1 cellular context compared by ENCODE assay signal in genomic region chrX:150848914-150849365, GRCh38.
TF ChIP-seq lines count a peak whose summit lies in the region.

No MANE protein-coding gene starts in this region.

TF ChIP-seq in A549, 52 proteins besides CTCF, POLR2A, EP300 and RAD21 (continued from another document):
- TF ChIP-seq HMGXB4 (CRISPR knock-in tag; IDR thresholded peaks at IDR 0.05; ENCODE audit: borderline replicate concordance) (no peak), BCL3 (IDR thresholded peaks at IDR 0.05) (peak; percentile 90; the same call in 2 of the 3 replicates), JUNB (IDR thresholded peaks at IDR 0.05) (peak; percentile 83), NPAS2 (CRISPR knock-in tag; IDR thresholded peaks at IDR 0.05; ENCODE audit: borderline replicate concordance) (no peak), GATA3 (IDR thresholded peaks at IDR 0.05; ENCODE audit: borderline replicate concordance) (peak; percentile 96), JUN (IDR thresholded peaks at IDR 0.05) (peak; percentile 97 to 98), ZC3H11A (IDR thresholded peaks at IDR 0.05) (no peak), NR3C1 (IDR thresholded peaks at IDR 0.05) (no peak), ZFP36 (IDR thresholded peaks at IDR 0.05; ENCODE audit: borderline replicate concordance, partially characterized antibody) (peak; percentile 69), ESRRA (IDR thresholded peaks at IDR 0.05; ENCODE audit: borderline replicate concordance, low read length) (no peak), BHLHE40 (IDR thresholded peaks at IDR 0.05; ENCODE audit: low read depth, low read length) (no peak), HEYL (CRISPR knock-in tag; IDR thresholded peaks at IDR 0.05) (peak; percentile 61; the same call in 1 of the 2 replicates), HES2 (IDR thresholded peaks at IDR 0.05) (peak; percentile 90), EHF (CRISPR knock-in tag; IDR thresholded peaks at IDR 0.05) (peak; percentile 83), MYC (IDR thresholded peaks at IDR 0.05; ENCODE audit: borderline replicate concordance, low read length) (no peak; the same call in 1 of the 2 replicates)
